ENCODE assay signal across 8 cellular contexts in the genomic region with DNA sequence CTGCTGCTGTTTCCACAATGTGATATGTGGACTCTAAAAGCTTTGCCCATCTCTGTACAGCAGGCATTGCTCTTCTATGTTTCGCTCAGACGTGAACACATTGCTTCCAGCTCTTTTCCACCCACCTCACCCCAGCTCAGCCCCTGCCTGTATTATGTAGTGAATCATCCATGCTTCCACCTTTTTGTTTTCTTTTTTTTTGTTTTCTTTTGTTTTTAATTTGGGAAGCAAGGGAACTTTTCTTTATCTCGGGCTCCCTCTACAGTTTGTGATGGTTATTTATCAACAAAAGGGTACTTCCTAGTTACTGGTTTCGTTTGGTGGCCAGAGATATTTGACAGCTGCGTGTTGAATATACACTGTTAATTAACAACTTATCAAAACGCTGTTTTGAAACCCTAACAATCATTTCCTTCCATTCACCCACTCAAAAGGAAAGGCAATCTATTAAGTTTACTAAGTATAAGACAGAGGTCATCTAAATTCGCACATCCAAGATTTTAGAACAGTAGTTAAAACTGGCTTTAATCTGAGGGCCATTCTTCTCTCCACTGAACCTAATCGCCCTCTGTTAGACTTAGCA.
DNase-seq lines count a peak whose midpoint lies in the region; ATAC-seq and TF ChIP-seq lines count a peak whose summit lies in the region.

No MANE protein-coding gene starts in this region.

- ATAC-seq in DND-41 (ENCODE audit: insufficient read depth, low read depth) (peak; percentile 78), GM19463 (IDR thresholded peaks at IDR 0.05; ENCODE audit: unreplicated experiment) (peak; percentile 59), sciatic nerve (no peak), HG02973 (IDR thresholded peaks at IDR 0.05; ENCODE audit: unreplicated experiment) (no peak)

- DNase-seq in DND-41 (no peak), Karpas-422 (peak; percentile 60), inferior parietal cortex (ENCODE audit: extremely low spot score) (peak; percentile 67), sciatic nerve (ENCODE audit: low spot score) (no peak), thyroid gland (no peak)

- H3K9me2 ChIP-seq in Karpas-422 (replicated peaks; ENCODE audit: insufficient read depth, low read length): no peaks in the 10 kb centered on the region

- H2AFZ ChIP-seq in DND-41 (ENCODE audit: low read depth, low read length): peak overlapping the region; percentile 63
- H2AFZ ChIP-seq in Karpas-422 (ENCODE audit: low read length): no peak overlapping the region

- H3K27ac ChIP-seq in DND-41 (ENCODE audit: low read length) (peak overlapping the region; percentile 23; the same call in 1 of the 2 replicates), Karpas-422 (ENCODE audit: low read length) (no peak overlapping the region), thyroid gland (no peak overlapping the region)

- H3K79me2 ChIP-seq in DND-41 (ENCODE audit: insufficient read depth, low read length): no peaks in the 10 kb centered on the region
- no peaks in the 10 kb centered on the region for H3K79me2 ChIP-seq in Karpas-422 (ENCODE audit: low read length)

- TF ChIP-seq CTCF in DND-41 (IDR thresholded peaks at IDR 0.05; ENCODE audit: borderline replicate concordance, extremely low read depth, low read length, poor library complexity, severe bottlenecking) (peak; percentile 71), WI38 (IDR thresholded peaks at IDR 0.05; ENCODE audit: low read depth, low read length) (peak; percentile 48), thyroid gland (IDR thresholded peaks at IDR 0.05) (peak in 3 of 6 experiments; percentile 49 to 55 (median 50))

- H3K9ac ChIP-seq in DND-41 (ENCODE audit: low read depth, low read length) (no peak overlapping the region), Karpas-422 (ENCODE audit: low read length) (no peak overlapping the region)

- 31 to 32% methylated on average over 8 of the region's 8 CpGs for WGBS in thyroid gland, 2 donors

- no peaks in the 10 kb centered on the region for H3K27me3 ChIP-seq in DND-41 (ENCODE audit: insufficient read depth, low read length, poor library complexity)
- no peaks in the 10 kb centered on the region for H3K27me3 ChIP-seq in Karpas-422 (ENCODE audit: low read length)
- no peaks in the 10 kb centered on the region for H3K27me3 ChIP-seq in thyroid gland

- H3K4me3 ChIP-seq in DND-41 (ENCODE audit: low read depth in 1 of 2, low read length in 2 of 2): no peak overlapping the region
- H3K4me3 ChIP-seq in Karpas-422 (ENCODE audit: low read length): no peak overlapping the region
- no peak overlapping the region for H3K4me3 ChIP-seq in WI38 (ENCODE audit: low read depth, low read length)
- H3K4me3 ChIP-seq in thyroid gland (replicated peaks in 1 of 3): no peak overlapping the region

- H3K36me3 ChIP-seq in DND-41 (ENCODE audit: insufficient read depth, low read length): no peaks in the 10 kb centered on the region
- no peaks in the 10 kb centered on the region for H3K36me3 ChIP-seq in Karpas-422 (ENCODE audit: insufficient read depth, low read length)
- H3K36me3 ChIP-seq in thyroid gland: no peaks in the 10 kb centered on the region

- H3K4me1 ChIP-seq in DND-41 (ENCODE audit: insufficient read depth, low read length) (peaks cover 14% of the 10 kb centered on the region), Karpas-422 (ENCODE audit: low read length) (no peaks in the 10 kb centered on the region), thyroid gland (no peaks in the 10 kb centered on the region)

- intact Hi-C loops in sciatic nerve (cut with DNase I) (no loop called here), thyroid gland (cut with DNase I) (no loop called here)

- TF ChIP-seq POLR2A in thyroid gland (IDR thresholded peaks at IDR 0.05): no peak

- no peaks in the 10 kb centered on the region for H4K20me1 ChIP-seq in DND-41 (ENCODE audit: insufficient read depth, low read length)
- no peaks in the 10 kb centered on the region for H4K20me1 ChIP-seq in Karpas-422 (ENCODE audit: insufficient read depth, low read depth, low read length)

- H3K4me2 ChIP-seq in DND-41 (ENCODE audit: insufficient read depth, low read length) (peak overlapping the region; percentile 28; the same call in 1 of the 2 replicates), Karpas-422 (ENCODE audit: low read depth, low read length, poor library complexity, severe bottlenecking) (no peak overlapping the region)

- H3K9me3 ChIP-seq in DND-41 (ENCODE audit: insufficient read depth, low read length, severe bottlenecking): no peaks in the 10 kb centered on the region
- no peaks in the 10 kb centered on the region for H3K9me3 ChIP-seq in Karpas-422 (ENCODE audit: low read length)
- no peaks in the 10 kb centered on the region for H3K9me3 ChIP-seq in thyroid gland

Comparison
In these comparisons a context has a peak if more than half of its experiments do, and no peak if none do; other contexts are left out.
1. ATAC-seq: peak in DND-41 (single experiment) and GM19463 (single experiment); none in sciatic nerve (single experiment) and HG02973 (single experiment).
2. DNase-seq: peak in Karpas-422 (single experiment) and inferior parietal cortex (single experiment); none in DND-41 (single experiment), sciatic nerve (single experiment) and thyroid gland (0 of 2).